In genomic region chr14:70842851-70843462, GRCh38 we compare ENCODE assay signal across 18 cellular contexts. TPM values are rescaled to one million over a fixed set of nuclear protein-coding genes. Genes with fewer than 3 reads are reported as not detected.
DNase-seq lines count a peak whose midpoint lies in the region; ATAC-seq, FAIRE-seq and TF ChIP-seq lines count a peak whose summit lies in the region.
"Had no signal": no experiment of that assay in that cellular context is flagged by ENCODE, and none has a peak within 500 bp of the region (broad histone marks: within the 10 kb centered on the region; RNA-seq: fewer than 3 reads in every experiment).

No MANE protein-coding gene starts in this region.

- no peak overlapping the region for H3K27ac ChIP-seq in small intestine (ENCODE audit: low read depth in 1 of 2, low read length in 1 of 2)

- no peak for TF ChIP-seq CTCF in fibroblast of pulmonary artery (IDR thresholded peaks at IDR 0.05; ENCODE audit: low read length, missing control alignments)

- peaks cover 0 to 3% of the 10 kb centered on the region in 2 donors for H3K4me1 ChIP-seq in small intestine (ENCODE audit: control insufficient read depth in 2 of 2, insufficient read depth in 1 of 2, low read depth in 1 of 2, low read length in 1 of 2)

- H3K36me3 ChIP-seq in small intestine (ENCODE audit: control insufficient read depth in 2 of 2, insufficient read depth in 2 of 2, low read length in 2 of 2), result no peaks in the 10 kb centered on the region

- no peaks in the 10 kb centered on the region for H3K27me3 ChIP-seq in small intestine (ENCODE audit: control insufficient read depth in 2 of 2, insufficient read depth in 2 of 2, low read length in 2 of 2)

- 62 to 85% (median 80%) methylated on average over 2 of the region's 2 CpGs for WGBS in small intestine, 3 donors

- H3K9me3 ChIP-seq in small intestine (ENCODE audit: control insufficient read depth, low read depth), result no peaks in the 10 kb centered on the region

- no peak for FAIRE-seq in small intestine (lab: Jason Lieb, UNC)
- FAIRE-seq: GM12891 had no signal

- no peak overlapping the region for H3K4me3 ChIP-seq in fibroblast of pulmonary artery (replicated peaks; ENCODE audit: low read depth, low read length)
- H3K4me3 ChIP-seq in small intestine (ENCODE audit: low read depth in 1 of 2, low read length in 2 of 2), result no peak overlapping the region

- peak; percentile 75 for ATAC-seq in Right ventricle myocardium inferior
- no peak for ATAC-seq in GM19463 (IDR thresholded peaks at IDR 0.05; ENCODE audit: unreplicated experiment)
- no peak for ATAC-seq in GM21825 (IDR thresholded peaks at IDR 0.05; ENCODE audit: unreplicated experiment)

- no peak for DNase-seq in Right ventricle myocardium inferior (ENCODE audit: missing footprints)
- DNase-seq in cardiac septum (ENCODE audit: low spot score), result no peak
- peak; percentile 90 for DNase-seq in fibroblast of pulmonary artery (ENCODE audit: low read depth)
- DNase-seq in islet precursor cell, result peak; percentile 4
- peak; percentile 64 for DNase-seq in small intestine
- DNase-seq in DMS153 (lab: John Stamatoyannopoulos, UW), result no peak
- DNase-seq: 8988T, C1 segment of cervical spinal cord, GDM1, GOT3, KG1, NCI-H1048, NCI-H146, NCI-H2081 treated with DMSO at 0.1 percent for 48 hours, NCI-H510A treated with DMSO at 0.1 percent for 48 hours had no signal

- intact Hi-C loops in Right ventricle myocardium inferior (cut with DNase I) (no loop called here), cardiac septum (cut with DNase I) (loop anchor here (5.0 kb wide), 1 partner anchor 64 kb away; the partner anchor contains the start of gene PCNX1)

RNA-seq across cellular contexts. Expression of gene MAP3K9, which starts 33.6 kb away (rescaled TPM):
- 1.7 TPM for total RNA-seq in Right ventricle myocardium inferior
- 1.5 TPM for total RNA-seq in cardiac septum
- polyA plus RNA-seq in small intestine, result 1 to 10 TPM in 2 of 3 donors, under 1 TPM in 1; 0.81 to 3.8 (median 1.3) TPM

Comparison
In these comparisons a context has a peak if more than half of its experiments do, and no peak if none do; other contexts are left out.
1. DNase-seq: peak in fibroblast of pulmonary artery (single experiment), islet precursor cell (single experiment) and small intestine (single experiment); none in Right ventricle myocardium inferior (single experiment), cardiac septum (single experiment) and DMS153 (single experiment).